In genomic region chr4:128600996-128601857, GRCh38 we compare ENCODE assay signal across 9 cellular contexts.
DNase-seq lines count a peak whose midpoint lies in the region; ATAC-seq and TF ChIP-seq lines count a peak whose summit lies in the region.
"Had no signal": no experiment of that assay in that cellular context is flagged by ENCODE, and none has a peak within 500 bp of the region (broad histone marks: within the 10 kb centered on the region; RNA-seq: fewer than 3 reads in every experiment).

No MANE protein-coding gene starts in this region.

- peak overlapping the region; percentile 24 for H3K4ac ChIP-seq in trophoblast cell (ENCODE audit: low read depth, low read length)

- no peak overlapping the region for H2AFZ ChIP-seq in trophoblast cell (ENCODE audit: insufficient read depth, low read length, poor library complexity)

- no peak overlapping the region for H3K4me3 ChIP-seq in Peyer's patch
- H3K4me3 ChIP-seq in fibroblast of the aortic adventitia (ENCODE audit: low read depth, low read length), result no peak overlapping the region
- no peak overlapping the region for H3K4me3 ChIP-seq in trophoblast cell (ENCODE audit: low read depth, low read length)

- H2BK120ac ChIP-seq in trophoblast cell (ENCODE audit: insufficient read depth, low read length, poor library complexity), result peak overlapping the region; percentile 84

- peak; percentile 80 for DNase-seq in HK-2 (ENCODE audit: unreplicated experiment)
- peak; percentile 23 to 75 (median 58) for DNase-seq in Peyer's patch
- peak; percentile 98 for DNase-seq in fibroblast of the aortic adventitia (ENCODE audit: low read depth)
- DNase-seq in trophoblast cell, result peak in 1 of 2 donors; percentile 31
- no peak for DNase-seq in activated CD4-positive, alpha-beta T cell treated with anti-CD3 and anti-CD28 coated beads for 1 hour

- ATAC-seq in HG03521 (IDR thresholded peaks at IDR 0.05; ENCODE audit: unreplicated experiment) (no peak), HG02763 (IDR thresholded peaks at IDR 0.05; ENCODE audit: unreplicated experiment) (no peak), GM19035 (IDR thresholded peaks at IDR 0.05; ENCODE audit: unreplicated experiment) (no peak)

- TF ChIP-seq CTCF in Peyer's patch (IDR thresholded peaks at IDR 0.05) (no peak), fibroblast of the aortic adventitia (IDR thresholded peaks at IDR 0.05; ENCODE audit: insufficient read depth, low read length) (no peak)

- H3K4me2 ChIP-seq in trophoblast cell (ENCODE audit: low read length), result peak overlapping the region; percentile 5

- peaks cover 10% of the 10 kb centered on the region for H3K79me1 ChIP-seq in trophoblast cell (ENCODE audit: low read length)

- peak overlapping the region; percentile 40 for H4K8ac ChIP-seq in trophoblast cell (ENCODE audit: low read depth, low read length)

- peak overlapping the region; percentile 58 for H3K18ac ChIP-seq in trophoblast cell (ENCODE audit: low read length)

- H3K36me3 ChIP-seq in Peyer's patch (no peaks in the 10 kb centered on the region), trophoblast cell (ENCODE audit: control insufficient read depth in 1 of 2, insufficient read depth in 2 of 2, low read length in 2 of 2) (no peaks in the 10 kb centered on the region)
- H3K36me3 ChIP-seq: neutrophil had no signal

- peak overlapping the region; percentile 87 for H2BK12ac ChIP-seq in trophoblast cell (ENCODE audit: low read length)

- peak overlapping the region; percentile 71 for H2AK5ac ChIP-seq in trophoblast cell (ENCODE audit: low read length)

- H4K91ac ChIP-seq in trophoblast cell (ENCODE audit: low read depth, low read length), result peak overlapping the region; percentile 78

- H2BK5ac ChIP-seq in trophoblast cell (ENCODE audit: low read depth, low read length, poor library complexity), result peak overlapping the region; percentile 58

- H3K14ac ChIP-seq in trophoblast cell (ENCODE audit: low read length), result peak overlapping the region; percentile 46

- no CpG with 5 or more reads among the region's 14 CpGs for WGBS in trophoblast cell (ENCODE audit: extremely low coverage, insufficient coverage, insufficient read length)

- peak overlapping the region in 1 of 4 donors; percentile 40 for H3K27ac ChIP-seq in Peyer's patch
- H3K27ac ChIP-seq in trophoblast cell (ENCODE audit: low read depth, low read length), result peak overlapping the region; percentile 74
- H3K27ac ChIP-seq: neutrophil had no signal

- no peak overlapping the region for H4K12ac ChIP-seq in trophoblast cell (ENCODE audit: low read depth, low read length)

- no peak overlapping the region for H3K23ac ChIP-seq in trophoblast cell (ENCODE audit: low read length)

- H3K27me3 ChIP-seq in Peyer's patch, result no peaks in the 10 kb centered on the region
- H3K27me3 ChIP-seq in trophoblast cell (ENCODE audit: insufficient read depth, low read length), result no peaks in the 10 kb centered on the region
- H3K27me3 ChIP-seq: neutrophil had no signal

- no peak overlapping the region for H3K9ac ChIP-seq in trophoblast cell (ENCODE audit: low read length)

- peaks cover 2% of the 10 kb centered on the region for H3K79me2 ChIP-seq in trophoblast cell (ENCODE audit: control insufficient read depth, insufficient read depth, low read length, poor library complexity)

- H3K4me1 ChIP-seq in Peyer's patch, result peaks cover 0 to 20% (median 0%) of the 10 kb centered on the region in 4 donors
- peaks cover 15 to 26% of the 10 kb centered on the region in 2 experiments for H3K4me1 ChIP-seq in trophoblast cell (ENCODE audit: control insufficient read depth in 1 of 2, insufficient read depth in 2 of 2, low read length in 2 of 2)

- no peaks in the 10 kb centered on the region for H3K9me3 ChIP-seq in Peyer's patch
- H3K9me3 ChIP-seq in trophoblast cell (ENCODE audit: insufficient read depth, low read depth, low read length), result no peaks in the 10 kb centered on the region
- H3K9me3 ChIP-seq: neutrophil had no signal

- TF ChIP-seq POLR2A in Peyer's patch (IDR thresholded peaks at IDR 0.05), result no peak
